ENCODE assay signal across 29 cellular contexts in genomic region chr2:153057743-153058142, GRCh38.
"Had no signal": no experiment of that assay in that cellular context is flagged by ENCODE, and none has a peak within 500 bp of the region (broad histone marks: within the 10 kb centered on the region; RNA-seq: fewer than 3 reads in every experiment).

No MANE protein-coding gene starts in this region.

- H3K4me3 Mint-ChIP-seq: activated naive CD4-positive, alpha-beta T cell treated with anti-CD3 and anti-CD28 coated beads, Interleukin-2, amount 10 ng/mL, durations not matched to agents 7 days and 5 days; activated T-helper 1 cell treated with anti-CD3 and anti-CD28 coated beads, Interleukin-12 subunit alpha, Interleukin-12 subunit beta, Interleukin-2, Interleukin-4 antibody, amounts not matched to agents 30 ng/mL and 10 ng/mL and 1 ng/mL, durations not matched to agents 14 hours and 24 hours and 36 hours; central memory CD8-positive, alpha-beta T cell; dendritic cell treated with granulocyte-macrophage colony-stimulating factor and Interleukin-4, amounts not matched to agents 40 ng/mL and 50 ng/mL, for 4 days; immature natural killer cell; naive thymus-derived CD8-positive, alpha-beta T cell; neural progenitor cell; T-helper 1 cell treated with Interleukin-12 subunit alpha and Interleukin-12 subunit beta and Interleukin-4 antibody, amounts not matched to agents 30 μg/mL and 1 μg/mL, for 36 hours had no signal

- ATAC-seq: activated CD4-positive, CD25-positive, alpha-beta regulatory T cell treated with anti-CD3 and anti-CD28 coated beads, Interleukin-2, amount 50 U/mL, for 24 hours; foreskin keratinocyte; heart left ventricle; left colon; naive thymus-derived CD8-positive, alpha-beta T cell had no signal

- H3K9me3 ChIP-seq: breast epithelium, esophagus muscularis mucosa, heart left ventricle, right atrium auricular region, suprapubic skin, tibial artery had no signal

- DNase-seq: activated CD4-positive, alpha-beta T cell treated with anti-CD3 and anti-CD28 coated beads for 48 hours; activated CD4-positive, alpha-beta T cell treated with anti-CD3 and anti-CD28 coated beads, Interleukin-2, amount 50 U/mL, for 48 hours; activated CD8-positive, alpha-beta memory T cell treated with anti-CD3 and anti-CD28 coated beads for 24 hours; activated gamma-delta T cell; activated naive CD4-positive, alpha-beta T cell treated with anti-CD3 and anti-CD28 coated beads, Interleukin-2, amount 10 ng/mL, durations not matched to agents 7 days and 5 days; amniotic stem cell; foreskin keratinocyte; heart left ventricle; hypothalamus; immature natural killer cell; kidney; left colon; naive thymus-derived CD8-positive, alpha-beta T cell; stimulated activated CD4-positive, alpha-beta T cell treated with anti-CD3 and anti-CD28 coated beads, Interleukin-2, amount 100 ng/mL, for 24 hours; stimulated activated naive CD4-positive, alpha-beta T cell; T1000; tibial artery; WERI-Rb-1 had no signal

- H3K27me3 ChIP-seq: breast epithelium, esophagus muscularis mucosa, foreskin keratinocyte, heart left ventricle, neural progenitor cell, right atrium auricular region, suprapubic skin, tibial artery had no signal

- H3K9ac ChIP-seq: neural progenitor cell had no signal

- H3K27ac Mint-ChIP-seq: activated naive CD4-positive, alpha-beta T cell treated with anti-CD3 and anti-CD28 coated beads, Interleukin-2, amount 10 ng/mL, durations not matched to agents 7 days and 5 days; activated T-helper 1 cell treated with anti-CD3 and anti-CD28 coated beads, Interleukin-12 subunit alpha, Interleukin-12 subunit beta, Interleukin-2, Interleukin-4 antibody, amounts not matched to agents 30 ng/mL and 10 ng/mL and 1 ng/mL, durations not matched to agents 14 hours and 24 hours and 36 hours; dendritic cell treated with granulocyte-macrophage colony-stimulating factor and Interleukin-4, amounts not matched to agents 40 ng/mL and 50 ng/mL, for 4 days; immature natural killer cell; naive thymus-derived CD8-positive, alpha-beta T cell; neural progenitor cell; T-helper 1 cell treated with Interleukin-12 subunit alpha and Interleukin-12 subunit beta and Interleukin-4 antibody, amounts not matched to agents 30 μg/mL and 1 μg/mL, for 36 hours had no signal

- H3K4me2 ChIP-seq: neural progenitor cell, smooth muscle cell had no signal

- H3K27me3 Mint-ChIP-seq: activated naive CD4-positive, alpha-beta T cell treated with anti-CD3 and anti-CD28 coated beads, Interleukin-2, amount 10 ng/mL, durations not matched to agents 7 days and 5 days; central memory CD8-positive, alpha-beta T cell; dendritic cell treated with granulocyte-macrophage colony-stimulating factor and Interleukin-4, amounts not matched to agents 40 ng/mL and 50 ng/mL, for 4 days had no signal

- H3K4me1 ChIP-seq: breast epithelium, heart left ventricle, right atrium auricular region, tibial artery had no signal

- H3K27ac ChIP-seq: breast epithelium, esophagus muscularis mucosa, foreskin keratinocyte, heart left ventricle, neural progenitor cell, right atrium auricular region, suprapubic skin, tibial artery, WERI-Rb-1 had no signal

- H3K9me3 Mint-ChIP-seq: activated naive CD4-positive, alpha-beta T cell treated with anti-CD3 and anti-CD28 coated beads, Interleukin-2, amount 10 ng/mL, durations not matched to agents 7 days and 5 days; activated T-helper 1 cell treated with anti-CD3 and anti-CD28 coated beads, Interleukin-12 subunit alpha, Interleukin-12 subunit beta, Interleukin-2, Interleukin-4 antibody, amounts not matched to agents 30 ng/mL and 10 ng/mL and 1 ng/mL, durations not matched to agents 14 hours and 24 hours and 36 hours; central memory CD8-positive, alpha-beta T cell; dendritic cell treated with granulocyte-macrophage colony-stimulating factor and Interleukin-4, amounts not matched to agents 40 ng/mL and 50 ng/mL, for 4 days; neural progenitor cell; T-helper 1 cell treated with Interleukin-12 subunit alpha and Interleukin-12 subunit beta and Interleukin-4 antibody, amounts not matched to agents 30 μg/mL and 1 μg/mL, for 36 hours had no signal

- H3K36me3 ChIP-seq: breast epithelium, esophagus muscularis mucosa, heart left ventricle, neural progenitor cell, right atrium auricular region, suprapubic skin, tibial artery, WERI-Rb-1 had no signal

- H3K4me1 Mint-ChIP-seq: activated naive CD4-positive, alpha-beta T cell treated with anti-CD3 and anti-CD28 coated beads, Interleukin-2, amount 10 ng/mL, durations not matched to agents 7 days and 5 days; central memory CD8-positive, alpha-beta T cell; immature natural killer cell; naive thymus-derived CD8-positive, alpha-beta T cell had no signal

- H3K4me3 ChIP-seq: breast epithelium, esophagus muscularis mucosa, heart left ventricle, neural progenitor cell, right atrium auricular region, smooth muscle cell, suprapubic skin, tibial artery had no signal

- H3K36me3 Mint-ChIP-seq: activated naive CD4-positive, alpha-beta T cell treated with anti-CD3 and anti-CD28 coated beads, Interleukin-2, amount 10 ng/mL, durations not matched to agents 7 days and 5 days; immature natural killer cell; naive thymus-derived CD8-positive, alpha-beta T cell; neural progenitor cell had no signal
